ENCODE assay signal across 11 cellular contexts in the genomic region with DNA sequence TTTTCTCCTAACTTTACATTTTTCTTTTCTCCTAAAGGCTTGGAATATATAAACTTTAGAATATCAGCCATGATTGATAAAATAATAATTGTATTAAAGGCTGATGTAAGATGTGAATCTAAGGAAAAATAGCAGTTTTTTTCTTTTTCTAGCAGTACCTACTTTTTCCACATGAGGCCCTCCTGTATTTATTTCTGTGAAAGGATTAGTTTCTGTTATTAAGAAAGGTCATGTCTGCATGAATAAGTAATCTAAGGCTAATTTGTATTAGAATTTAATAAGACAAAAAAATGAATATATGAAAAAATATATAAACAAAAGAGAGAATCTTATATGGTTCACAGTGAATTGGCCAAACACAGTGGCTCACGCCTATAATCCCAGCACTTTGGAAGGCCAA.
DNase-seq lines count a peak whose midpoint lies in the region; ATAC-seq, FAIRE-seq and TF ChIP-seq lines count a peak whose summit lies in the region.
"Had no signal": no experiment of that assay in that cellular context is flagged by ENCODE, and none has a peak within 500 bp of the region (broad histone marks: within the 10 kb centered on the region; RNA-seq: fewer than 3 reads in every experiment).

No MANE protein-coding gene starts in this region.

- H3K4me1 ChIP-seq in A549 = peaks cover 6% of the 10 kb centered on the region
- H3K4me1 ChIP-seq in foreskin keratinocyte = no peaks in the 10 kb centered on the region

- CTCF ChIA-PET in A549 (lab: Yijun Ruan, JAX) = interaction anchor here (0.7 to 0.8 kb wide), 3 partner anchors 9 to 294 kb away, joined by 3 to 4 read pairs (median 4); no protein-coding TSS in a partner anchor
- CTCF ChIA-PET in activated naive CD4-positive, alpha-beta T cell treated with anti-CD3 and anti-CD28 coated beads for 36 hours (lab: Charles Lee) = no interaction called here

- peaks cover 6% of the 10 kb centered on the region for H3K36me3 Mint-ChIP-seq in activated naive CD4-positive, alpha-beta T cell treated with anti-CD3 and anti-CD28 coated beads for 36 hours (ENCODE audit: low read depth)
- H3K36me3 Mint-ChIP-seq: stimulated activated effector memory CD8-positive, alpha-beta T cell treated with anti-CD3 and anti-CD28 coated beads, Interleukin-12 subunit alpha, Interleukin-12 subunit beta, amount 100 ng/mL, for 72 hours had no signal

- DNase-seq in A549 (ENCODE audit: low read depth in 1 of 2, low spot score in 1 of 2) = peak in 1 of 2 experiments; percentile 8
- DNase-seq in GM12865 (ENCODE audit: low read depth) = no peak
- DNase-seq in SW480 (ENCODE audit: low spot score) = peak; percentile 8
- DNase-seq in foreskin keratinocyte = no peak
- no peak for DNase-seq in activated naive CD4-positive, alpha-beta T cell treated with anti-CD3 and anti-CD28 coated beads for 36 hours
- no peak for DNase-seq in OCI-M2 (lab: John Stamatoyannopoulos, UW; ENCODE audit: unreplicated experiment)
- no peak for DNase-seq in caudate nucleus (lab: John Stamatoyannopoulos, UW)
- DNase-seq: DMS79 treated with DMSO at 0.1 percent for 48 hours, foreskin melanocyte had no signal

- POLR2A ChIA-PET in A549 (lab: Yijun Ruan, JAX) = no interaction called here

- peak; percentile 65 to 75; a peak in 4 of 5 replicates for TF ChIP-seq RAD21 in A549 (conservative IDR thresholded peaks at IDR 0.05 in 1 of 2, IDR thresholded peaks at IDR 0.05 in 1 of 2)

- H3K27ac ChIP-seq in A549 = no peak overlapping the region
- no peak overlapping the region for H3K27ac ChIP-seq in foreskin keratinocyte
- no peak overlapping the region for H3K27ac ChIP-seq in caudate nucleus (ENCODE audit: low read depth, low read length)

- peak; percentile 74 for FAIRE-seq in A549 (lab: Jason Lieb, UNC)

- H3K4me3 ChIP-seq in A549 (no peak overlapping the region), GM12865 (ENCODE audit: low read depth, low read length) (no peak overlapping the region)

- no peaks in the 10 kb centered on the region for H3K27me3 ChIP-seq in foreskin keratinocyte

- H3K27me3 Mint-ChIP-seq in activated naive CD4-positive, alpha-beta T cell treated with anti-CD3 and anti-CD28 coated beads for 36 hours (ENCODE audit: low read depth) = no peaks in the 10 kb centered on the region

- H3K9me3 Mint-ChIP-seq in activated naive CD4-positive, alpha-beta T cell treated with anti-CD3 and anti-CD28 coated beads for 36 hours = no peaks in the 10 kb centered on the region
- H3K9me3 Mint-ChIP-seq: stimulated activated effector memory CD8-positive, alpha-beta T cell treated with anti-CD3 and anti-CD28 coated beads, Interleukin-12 subunit alpha, Interleukin-12 subunit beta, amount 100 ng/mL, for 72 hours had no signal

- no peak overlapping the region for H3K4me3 Mint-ChIP-seq in activated naive CD4-positive, alpha-beta T cell treated with anti-CD3 and anti-CD28 coated beads for 36 hours
- H3K4me3 Mint-ChIP-seq: stimulated activated effector memory CD8-positive, alpha-beta T cell treated with anti-CD3 and anti-CD28 coated beads, Interleukin-12 subunit alpha, Interleukin-12 subunit beta, amount 100 ng/mL, for 72 hours had no signal

- intact Hi-C loops in activated naive CD4-positive, alpha-beta T cell treated with anti-CD3 and anti-CD28 coated beads for 36 hours (cut with micrococcal nuclease) = loop anchor here (2.0 kb wide), 1 partner anchor 243 kb away; no protein-coding TSS in a partner anchor

- TF ChIP-seq EP300 in A549 (IDR thresholded peaks at IDR 0.05) = no peak

- 88% methylated on average over 1 of the region's 1 CpG for WGBS in A549 (ENCODE audit: missing lambda C conversion rate)

- no peak overlapping the region for H3K4me2 ChIP-seq in A549

- H3K27ac Mint-ChIP-seq in activated naive CD4-positive, alpha-beta T cell treated with anti-CD3 and anti-CD28 coated beads for 36 hours = no peak overlapping the region
- H3K27ac Mint-ChIP-seq: stimulated activated effector memory CD8-positive, alpha-beta T cell treated with anti-CD3 and anti-CD28 coated beads, Interleukin-12 subunit alpha, Interleukin-12 subunit beta, amount 100 ng/mL, for 72 hours had no signal

- TF ChIP-seq POLR2A in A549 (IDR thresholded peaks at IDR 0.05; ENCODE audit: low read length) = no peak

- no peaks in the 10 kb centered on the region for H3K9me3 ChIP-seq in A549

- ATAC-seq in A549 (peak in 1 of 2 experiments; percentile 53; a peak in 2 of 6 replicates), foreskin keratinocyte (peak; percentile 38), GM19324 (IDR thresholded peaks at IDR 0.05; ENCODE audit: low FRiP score, unreplicated experiment) (no peak)
- ATAC-seq: stimulated activated effector memory CD8-positive, alpha-beta T cell treated with anti-CD3 and anti-CD28 coated beads, Interleukin-12 subunit alpha, Interleukin-12 subunit beta, amount 100 ng/mL, for 72 hours had no signal

- H3K4me1 Mint-ChIP-seq in activated naive CD4-positive, alpha-beta T cell treated with anti-CD3 and anti-CD28 coated beads for 36 hours (ENCODE audit: low read depth) = no peaks in the 10 kb centered on the region
- H3K4me1 Mint-ChIP-seq: stimulated activated effector memory CD8-positive, alpha-beta T cell treated with anti-CD3 and anti-CD28 coated beads, Interleukin-12 subunit alpha, Interleukin-12 subunit beta, amount 100 ng/mL, for 72 hours had no signal

- TF ChIP-seq CTCF in A549 (IDR thresholded peaks at IDR 0.05) (peak; percentile 50), GM12865 (IDR thresholded peaks at IDR 0.05; ENCODE audit: insufficient read depth, low read depth, low read length, missing control alignments) (peak; percentile 11), foreskin keratinocyte (conservative IDR thresholded peaks at IDR 0.05) (peak; percentile 67)

TF ChIP-seq in A549, 52 proteins besides CTCF, POLR2A, EP300 and RAD21:
- no peak for TF ChIP-seq RNF2 (IDR thresholded peaks at IDR 0.05; ENCODE audit: borderline replicate concordance, low read depth)
- peak; percentile 65 for TF ChIP-seq SMC3 (IDR thresholded peaks at IDR 0.05)

Comparison
In these comparisons a context has a peak if more than half of its experiments do, and no peak if none do; other contexts are left out.
1. CTCF ChIP-seq: peak in every context shown above with its lines; median percentile 67 in foreskin keratinocyte; 50 in A549; 11 in GM12865.